Comparison of ENCODE assay signal across 9 cellular contexts in the genomic region with DNA sequence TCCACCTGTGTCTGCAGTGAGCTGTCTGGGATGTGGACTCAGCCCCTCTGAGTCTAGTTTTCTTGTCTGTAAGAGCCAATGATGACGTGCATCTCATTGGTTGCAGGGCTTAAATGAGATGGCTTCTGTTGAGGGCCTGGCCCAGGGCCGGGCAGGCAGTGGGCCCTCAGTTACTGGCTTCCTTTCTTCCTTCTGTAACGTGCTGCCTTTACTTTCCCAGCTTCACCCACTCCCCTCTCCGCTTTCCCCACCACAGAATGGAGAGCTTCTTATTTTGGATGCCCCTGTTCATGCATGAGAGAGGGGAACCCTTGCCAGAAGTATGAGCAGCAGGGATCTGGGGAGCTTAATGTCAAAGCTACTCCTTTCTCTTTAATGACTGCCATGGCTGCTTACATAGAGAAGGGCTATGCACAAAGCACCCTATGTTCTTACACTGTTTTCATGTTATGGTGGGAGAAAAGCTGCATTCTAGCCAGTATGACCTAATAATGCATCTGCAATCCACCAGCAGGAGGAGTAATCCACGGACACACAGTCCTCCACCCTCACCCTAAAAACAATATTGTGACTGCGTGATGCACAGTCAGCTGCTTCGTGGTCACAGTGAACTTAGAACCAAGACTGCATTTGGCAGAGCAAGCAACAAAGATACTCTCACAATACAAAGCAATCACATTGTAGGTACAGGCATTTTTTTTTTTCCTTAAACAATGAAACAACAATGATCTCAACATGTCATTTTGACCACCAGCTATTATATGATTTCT. TPM values are rescaled to one million over a fixed set of nuclear protein-coding genes. Genes with fewer than 3 reads are reported as not detected.
DNase-seq lines count a peak whose midpoint lies in the region; ATAC-seq and TF ChIP-seq lines count a peak whose summit lies in the region.
"Had no signal": no experiment of that assay in that cellular context is flagged by ENCODE, and none has a peak within 500 bp of the region (broad histone marks: within the 10 kb centered on the region; RNA-seq: fewer than 3 reads in every experiment).

No MANE protein-coding gene starts in this region.

- H3K9me3 ChIP-seq in Loucy (ENCODE audit: insufficient read depth, low read depth, low read length) (no peaks in the 10 kb centered on the region), BE2C (no peaks in the 10 kb centered on the region)
- H3K9me3 ChIP-seq: Peyer's patch had no signal

- TF ChIP-seq CTCF in Loucy (conservative IDR thresholded peaks at IDR 0.05; ENCODE audit: low read length) = peak; percentile 51
- TF ChIP-seq CTCF in chondrocyte (IDR thresholded peaks at IDR 0.05) = peak; percentile 64
- no peak for TF ChIP-seq CTCF in BE2C (IDR thresholded peaks at IDR 0.05; ENCODE audit: low read depth, low read length)
- no peak for TF ChIP-seq CTCF in Calu3 (IDR thresholded peaks at IDR 0.05; ENCODE audit: unreplicated experiment)

- H4K20me1 ChIP-seq in Loucy (ENCODE audit: insufficient read depth, low read length, poor library complexity, severe bottlenecking) = no peaks in the 10 kb centered on the region

- H3K4me3 ChIP-seq in Loucy (ENCODE audit: low read length, poor library complexity, severe bottlenecking) (no peak overlapping the region), BE2C (ENCODE audit: low read depth, low read length) (no peak overlapping the region)
- H3K4me3 ChIP-seq: Peyer's patch had no signal

- H3K9me3 Mint-ChIP-seq in chondrocyte (ENCODE audit: low read depth) (no peaks in the 10 kb centered on the region), memory B cell (no peaks in the 10 kb centered on the region), Calu3 (ENCODE audit: low read depth, unreplicated experiment) (no peaks in the 10 kb centered on the region)

- CTCF ChIA-PET in Calu3 (lab: Charles Lee) = interaction anchor here (0.9 kb wide), 2 partner anchors 22 to 37 kb away, joined by 3 read pairs; no protein-coding TSS in a partner anchor

- no peak overlapping the region for H3K9ac ChIP-seq in Loucy (ENCODE audit: low read depth, low read length, poor library complexity, severe bottlenecking)

- H3K36me3 ChIP-seq in Loucy (ENCODE audit: insufficient read depth, low read length) (no peaks in the 10 kb centered on the region), BE2C (no peaks in the 10 kb centered on the region)
- H3K36me3 ChIP-seq: Peyer's patch had no signal

- H3K79me2 ChIP-seq in Loucy (ENCODE audit: insufficient read depth, low read length) = no peaks in the 10 kb centered on the region

- intact Hi-C loops in Calu3 (cut with micrococcal nuclease; ENCODE audit: unreplicated experiment) = no loop called here

- H3K4me1 Mint-ChIP-seq in chondrocyte (ENCODE audit: low read depth) = no peaks in the 10 kb centered on the region
- peaks cover 8% of the 10 kb centered on the region for H3K4me1 Mint-ChIP-seq in memory B cell
- peaks cover 9% of the 10 kb centered on the region for H3K4me1 Mint-ChIP-seq in Calu3 (ENCODE audit: low read depth, unreplicated experiment)

- no peaks in the 10 kb centered on the region for H3K27me3 Mint-ChIP-seq in chondrocyte (ENCODE audit: low read depth)
- peaks cover 3% of the 10 kb centered on the region for H3K27me3 Mint-ChIP-seq in memory B cell
- no peaks in the 10 kb centered on the region for H3K27me3 Mint-ChIP-seq in Calu3 (ENCODE audit: unreplicated experiment)

- H3K27me3 ChIP-seq in Loucy (ENCODE audit: insufficient read depth, low read length, poor library complexity, severe bottlenecking) (no peaks in the 10 kb centered on the region), BE2C (no peaks in the 10 kb centered on the region)
- H3K27me3 ChIP-seq: Peyer's patch had no signal

- ATAC-seq in memory B cell (ENCODE audit: low read depth) = peak; percentile 53
- ATAC-seq in GM18870 (IDR thresholded peaks at IDR 0.05; ENCODE audit: unreplicated experiment) = no peak

- BruUV-seq in Calu3 (replicated peaks; lab: Mats Ljungman, UMichigan) = no TSS peak

- H3K9me2 ChIP-seq in Loucy (replicated peaks; ENCODE audit: low read depth, low read length) = no peaks in the 10 kb centered on the region

- H3K4me1 ChIP-seq in Loucy (ENCODE audit: insufficient read depth, low read length, poor library complexity, severe bottlenecking) = peaks cover 5% of the 10 kb centered on the region
- no peaks in the 10 kb centered on the region for H3K4me1 ChIP-seq in BE2C
- H3K4me1 ChIP-seq: Peyer's patch had no signal

- H3F3A ChIP-seq in Loucy (ENCODE audit: low read depth) = no peaks in the 10 kb centered on the region

- H3K36me3 Mint-ChIP-seq in chondrocyte (ENCODE audit: low read depth) (no peaks in the 10 kb centered on the region), memory B cell (no peaks in the 10 kb centered on the region), Calu3 (ENCODE audit: insufficient read depth, unreplicated experiment) (no peaks in the 10 kb centered on the region)

- H3K4me3 Mint-ChIP-seq in chondrocyte (ENCODE audit: unreplicated experiment) (no peak overlapping the region), memory B cell (no peak overlapping the region), Calu3 (ENCODE audit: low read depth, unreplicated experiment) (no peak overlapping the region)

- DNase-seq in AG20443 (ENCODE audit: low spot score) = peak; percentile 58
- DNase-seq in chondrocyte (ENCODE audit: low spot score) = no peak
- DNase-seq in memory B cell (ENCODE audit: low spot score in 2 of 2) = no peak
- no peak for DNase-seq in cerebellar cortex (ENCODE audit: low spot score)
- DNase-seq in BE2C = no peak
- no peak for DNase-seq in Calu3
- DNase-seq: Peyer's patch had no signal

- H3K4me2 ChIP-seq in Loucy (ENCODE audit: low read depth, low read length, poor library complexity, severe bottlenecking) = no peak overlapping the region

- peak overlapping the region; percentile 71; the same call in 1 of the 2 replicates for H2AFZ ChIP-seq in Loucy (ENCODE audit: low read length)

- H3K27ac Mint-ChIP-seq in chondrocyte (ENCODE audit: unreplicated experiment) (no peak overlapping the region), memory B cell (no peak overlapping the region), Calu3 (ENCODE audit: unreplicated experiment) (no peak overlapping the region)

RNA-seq across cellular contexts. Expression of a gene that starts 37.2 kb away (rescaled TPM):
- total RNA-seq in chondrocyte (not detected in 3 replicates), Calu3 (2022) (1.3 and 2.4 TPM in 2 replicates)
- not detected for polyA plus RNA-seq in BE2C (2012; ENCODE audit: insufficient read depth, insufficient read length, low read depth)

RNA-seq across cellular contexts. Expression of a gene that starts 41.6 kb away (rescaled TPM):
- total RNA-seq in chondrocyte (26.2 to 28.3 TPM (median 26.8 TPM) in 3 replicates), Calu3 (2022) (69.0 and 79.8 TPM in 2 replicates)
- polyA plus RNA-seq in BE2C (2012; ENCODE audit: insufficient read depth, insufficient read length, low read depth) = 7.9 TPM

Comparison
In these comparisons a context has a peak if more than half of its experiments do, and no peak if none do; other contexts are left out.
1. CTCF ChIP-seq: peak in Loucy (single experiment) and chondrocyte (single experiment); none in BE2C (single experiment) and Calu3 (single experiment).